In genomic region chr10:119933179-119933578, GRCh38 we compare ENCODE assay signal across 10 cellular contexts. TPM values are rescaled to one million over a fixed set of nuclear protein-coding genes. Genes with fewer than 3 reads are reported as not detected.
DNase-seq lines count a peak whose midpoint lies in the region; ATAC-seq and TF ChIP-seq lines count a peak whose summit lies in the region.
"Had no signal": no experiment of that assay in that cellular context is flagged by ENCODE, and none has a peak within 500 bp of the region (broad histone marks: within the 10 kb centered on the region; RNA-seq: fewer than 3 reads in every experiment).

No MANE protein-coding gene starts in this region.

- H3K14ac ChIP-seq in H9 (ENCODE audit: insufficient read depth, low read length) = no peak overlapping the region

- H3K9ac ChIP-seq in H9 (ENCODE audit: extremely low read depth, insufficient read length, low read length) = no peak overlapping the region

- no peak overlapping the region for H4K8ac ChIP-seq in H9 (replicated peaks; ENCODE audit: insufficient read length, low read depth, low read length)

- no peaks in the 10 kb centered on the region for H3K79me2 ChIP-seq in H9 (ENCODE audit: insufficient read depth, low read length)

- H3K79me1 ChIP-seq in H9 (ENCODE audit: insufficient read depth, low read depth, low read length, poor library complexity, severe bottlenecking) = no peaks in the 10 kb centered on the region

- H3K4ac ChIP-seq in H9 (ENCODE audit: low read depth, low read length) = no peak overlapping the region

- H3K9me3 Mint-ChIP-seq in H9 = no peaks in the 10 kb centered on the region
- H3K9me3 Mint-ChIP-seq: activated CD4-positive, alpha-beta memory T cell treated with anti-CD3 and anti-CD28 coated beads for 36 hours had no signal

- no peak overlapping the region for H3K4me3 ChIP-seq in AG04449 (ENCODE audit: low read depth, low read length)
- H3K4me3 ChIP-seq: sigmoid colon had no signal

- H4K20me1 ChIP-seq in H9 (ENCODE audit: control insufficient read depth, insufficient read depth, insufficient read length) = no peaks in the 10 kb centered on the region

- no peak for DNase-seq in AG04449 (ENCODE audit: low read depth, low spot score)
- DNase-seq in H9 = no peak
- peak; percentile 29 for DNase-seq in RKO (ENCODE audit: low spot score)
- DNase-seq in foreskin melanocyte = peak; percentile 32
- no peak for DNase-seq in HPDE6-E6E7 (ENCODE audit: extremely low spot score)
- DNase-seq: activated CD4-positive, alpha-beta memory T cell treated with anti-CD3 and anti-CD28 coated beads for 36 hours; sigmoid colon had no signal

- no peak overlapping the region for H2BK5ac ChIP-seq in H9 (ENCODE audit: insufficient read length, low read length)

- no peaks in the 10 kb centered on the region for H3K9me3 ChIP-seq in H9 (ENCODE audit: control insufficient read depth, low read depth, low read length)
- H3K9me3 ChIP-seq: sigmoid colon had no signal

- H2BK20ac ChIP-seq in H9 (ENCODE audit: low read depth, low read length, poor library complexity, severe bottlenecking) = no peak overlapping the region

- H3K27me3 Mint-ChIP-seq in H9 (ENCODE audit: low read depth) = no peaks in the 10 kb centered on the region
- H3K27me3 Mint-ChIP-seq: activated CD4-positive, alpha-beta memory T cell treated with anti-CD3 and anti-CD28 coated beads for 36 hours had no signal

- WGBS in H9 (ENCODE audit: extremely low coverage, insufficient read length, low lambda C conversion rate) = no CpG with 5 or more reads among the region's 3 CpGs

- no peaks in the 10 kb centered on the region for H3K23me2 ChIP-seq in H9 (ENCODE audit: insufficient read length, low read depth, low read length, poor library complexity, severe bottlenecking)

- H3K18ac ChIP-seq in H9 (ENCODE audit: insufficient read length, low read depth, low read length) = no peak overlapping the region

- no peaks in the 10 kb centered on the region for H3K4me1 ChIP-seq in H9 (ENCODE audit: insufficient read depth, low read length)
- H3K4me1 ChIP-seq: sigmoid colon had no signal

- no peak overlapping the region for H2AFZ ChIP-seq in H9 (ENCODE audit: low read length)

- no peak overlapping the region for H4K5ac ChIP-seq in H9 (ENCODE audit: insufficient read length, low read depth, low read length)

- peak overlapping the region in 1 of 3 experiments; percentile 93; a peak in 1 of 7 replicates for H3K27ac Mint-ChIP-seq in H9
- H3K27ac Mint-ChIP-seq: activated CD4-positive, alpha-beta memory T cell treated with anti-CD3 and anti-CD28 coated beads for 36 hours had no signal

- H3T11ph ChIP-seq in H9 (ENCODE audit: low read length) = no peak overlapping the region

- H3K4me2 ChIP-seq in H9 (ENCODE audit: insufficient read depth, insufficient read length, low read length) = no peak overlapping the region

- CTCF ChIA-PET in AG04449 (lab: Yijun Ruan, JAX) = interaction anchor here (1.6 kb wide), 1 partner anchor 183 kb away, joined by 6 read pairs; no protein-coding TSS in a partner anchor

- no peak overlapping the region for H4K91ac ChIP-seq in H9 (ENCODE audit: insufficient read length, low read depth, low read length)

- H3K56ac ChIP-seq in H9 (ENCODE audit: insufficient read length, low read depth, low read length) = no peak overlapping the region

- peaks cover 21 to 79% (median 56%) of the 10 kb centered on the region in 3 experiments; a peak in 6 of 7 replicates for H3K36me3 Mint-ChIP-seq in H9 (ENCODE audit: insufficient read depth in 1 of 3, low read depth in 3 of 3)

- H2BK15ac ChIP-seq in H9 (ENCODE audit: low read depth, low read length) = no peak overlapping the region

- H3K4me3 Mint-ChIP-seq in H9 = no peak overlapping the region
- H3K4me3 Mint-ChIP-seq: activated CD4-positive, alpha-beta memory T cell treated with anti-CD3 and anti-CD28 coated beads for 36 hours had no signal

- no peak overlapping the region for H3K27ac ChIP-seq in H9 (ENCODE audit: insufficient read length, low read depth, low read length)
- H3K27ac ChIP-seq: sigmoid colon had no signal

- POLR2A ChIA-PET in AG04449 (lab: Yijun Ruan, JAX) = no interaction called here

- TF ChIP-seq CTCF in AG04449 (IDR thresholded peaks at IDR 0.05; ENCODE audit: insufficient read depth, low read length, missing control alignments) = peak; percentile 7
- peak; percentile 72 for TF ChIP-seq CTCF in H9 (conservative IDR thresholded peaks at IDR 0.05)

- H3K23ac ChIP-seq in H9 (ENCODE audit: insufficient read length, low read depth, low read length) = no peak overlapping the region

- ATAC-seq in GM19452 (IDR thresholded peaks at IDR 0.05; ENCODE audit: unreplicated experiment) = no peak
- ATAC-seq in HG02763 (IDR thresholded peaks at IDR 0.05; ENCODE audit: unreplicated experiment) = no peak
- ATAC-seq in HG02798 (IDR thresholded peaks at IDR 0.05; ENCODE audit: poor library complexity, unreplicated experiment) = no peak

- no peak overlapping the region for H2BK12ac ChIP-seq in H9 (ENCODE audit: insufficient read length, low read depth, low read length)

- no peak overlapping the region for H2AK5ac ChIP-seq in H9 (ENCODE audit: insufficient read length, low read length)

- no peak overlapping the region for H2BK120ac ChIP-seq in H9 (ENCODE audit: low read depth, low read length, poor library complexity, severe bottlenecking)

- H3K27me3 ChIP-seq in H9 (ENCODE audit: insufficient read depth, low read length) = no peaks in the 10 kb centered on the region
- H3K27me3 ChIP-seq: sigmoid colon had no signal

- H3K4me1 Mint-ChIP-seq in H9 = no peaks in the 10 kb centered on the region; a peak in 1 of 4 replicates

RNA-seq across cellular contexts. Expression of gene SEC23IP, which starts 40.6 kb away (rescaled TPM):
- 91.9 and 93.0 TPM in 2 replicates for total RNA-seq in H9 (2021)

Comparison
In these comparisons a context has a peak if more than half of its experiments do, and no peak if none do; other contexts are left out.
1. DNase-seq: peak in RKO (single experiment) and foreskin melanocyte (single experiment); none in AG04449 (single experiment), H9 (single experiment) and HPDE6-E6E7 (single experiment).